Comparison of ENCODE assay signal across 2 cellular contexts in the genomic region with DNA sequence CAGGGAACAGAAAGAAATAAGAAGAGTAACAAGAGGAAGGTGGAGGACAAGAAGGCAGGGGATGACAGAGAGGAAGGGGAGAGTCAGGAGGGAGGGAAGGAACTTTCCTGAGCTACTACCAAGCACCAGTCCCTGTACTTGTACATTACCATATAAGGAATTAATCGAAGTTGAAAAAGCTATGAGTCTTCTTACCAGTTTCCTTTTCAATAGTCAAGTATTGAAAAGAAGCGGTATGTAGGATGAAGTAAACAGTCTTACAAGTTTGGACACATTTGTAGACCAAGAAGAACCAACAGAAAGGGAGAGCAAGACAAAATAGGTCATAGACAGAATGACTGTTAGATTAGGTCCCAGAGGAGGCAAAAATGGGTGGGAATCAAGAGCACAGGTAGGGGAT.
TF ChIP-seq lines count a peak whose summit lies in the region.

No MANE protein-coding gene starts in this region.

TF ChIP-seq in GM23338, 12 proteins besides CTCF, POLR2A, EP300 and RAD21 (continues in another document):
- no peak for TF ChIP-seq CREB1 (CRISPR knock-in tag; IDR thresholded peaks at IDR 0.05; ENCODE audit: low read depth)
- no peak for TF ChIP-seq EZH2 (IDR thresholded peaks at IDR 0.05; ENCODE audit: low read depth, unreplicated experiment)
- no peak for TF ChIP-seq ZNF114 (CRISPR knock-in tag; IDR thresholded peaks at IDR 0.05)
- TF ChIP-seq JUNB (IDR thresholded peaks at IDR 0.05; ENCODE audit: unreplicated experiment) = no peak
- TF ChIP-seq, protein P1, sequence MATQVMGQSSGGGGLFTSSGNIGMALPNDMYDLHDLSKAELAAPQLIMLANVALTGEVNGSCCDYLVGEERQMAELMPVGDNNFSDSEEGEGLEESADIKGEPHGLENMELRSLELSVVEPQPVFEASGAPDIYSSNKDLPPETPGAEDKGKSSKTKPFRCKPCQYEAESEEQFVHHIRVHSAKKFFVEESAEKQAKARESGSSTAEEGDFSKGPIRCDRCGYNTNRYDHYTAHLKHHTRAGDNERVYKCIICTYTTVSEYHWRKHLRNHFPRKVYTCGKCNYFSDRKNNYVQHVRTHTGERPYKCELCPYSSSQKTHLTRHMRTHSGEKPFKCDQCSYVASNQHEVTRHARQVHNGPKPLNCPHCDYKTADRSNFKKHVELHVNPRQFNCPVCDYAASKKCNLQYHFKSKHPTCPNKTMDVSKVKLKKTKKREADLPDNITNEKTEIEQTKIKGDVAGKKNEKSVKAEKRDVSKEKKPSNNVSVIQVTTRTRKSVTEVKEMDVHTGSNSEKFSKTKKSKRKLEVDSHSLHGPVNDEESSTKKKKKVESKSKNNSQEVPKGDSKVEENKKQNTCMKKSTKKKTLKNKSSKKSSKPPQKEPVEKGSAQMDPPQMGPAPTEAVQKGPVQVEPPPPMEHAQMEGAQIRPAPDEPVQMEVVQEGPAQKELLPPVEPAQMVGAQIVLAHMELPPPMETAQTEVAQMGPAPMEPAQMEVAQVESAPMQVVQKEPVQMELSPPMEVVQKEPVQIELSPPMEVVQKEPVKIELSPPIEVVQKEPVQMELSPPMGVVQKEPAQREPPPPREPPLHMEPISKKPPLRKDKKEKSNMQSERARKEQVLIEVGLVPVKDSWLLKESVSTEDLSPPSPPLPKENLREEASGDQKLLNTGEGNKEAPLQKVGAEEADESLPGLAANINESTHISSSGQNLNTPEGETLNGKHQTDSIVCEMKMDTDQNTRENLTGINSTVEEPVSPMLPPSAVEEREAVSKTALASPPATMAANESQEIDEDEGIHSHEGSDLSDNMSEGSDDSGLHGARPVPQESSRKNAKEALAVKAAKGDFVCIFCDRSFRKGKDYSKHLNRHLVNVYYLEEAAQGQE (IDR thresholded peaks at IDR 0.05; ENCODE audit: unreplicated experiment) = no peak
- TF ChIP-seq, protein P2, sequence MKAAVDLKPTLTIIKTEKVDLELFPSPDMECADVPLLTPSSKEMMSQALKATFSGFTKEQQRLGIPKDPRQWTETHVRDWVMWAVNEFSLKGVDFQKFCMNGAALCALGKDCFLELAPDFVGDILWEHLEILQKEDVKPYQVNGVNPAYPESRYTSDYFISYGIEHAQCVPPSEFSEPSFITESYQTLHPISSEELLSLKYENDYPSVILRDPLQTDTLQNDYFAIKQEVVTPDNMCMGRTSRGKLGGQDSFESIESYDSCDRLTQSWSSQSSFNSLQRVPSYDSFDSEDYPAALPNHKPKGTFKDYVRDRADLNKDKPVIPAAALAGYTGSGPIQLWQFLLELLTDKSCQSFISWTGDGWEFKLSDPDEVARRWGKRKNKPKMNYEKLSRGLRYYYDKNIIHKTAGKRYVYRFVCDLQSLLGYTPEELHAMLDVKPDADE (IDR thresholded peaks at IDR 0.05) = no peak
- no peak for TF ChIP-seq EZH2phosphoT487 (IDR thresholded peaks at IDR 0.05; ENCODE audit: unreplicated experiment)
- no peak for TF ChIP-seq POLR2AphosphoS5 (IDR thresholded peaks at IDR 0.05; ENCODE audit: low read depth)
- no peak for TF ChIP-seq ZNF331 (CRISPR knock-in tag; IDR thresholded peaks at IDR 0.05; ENCODE audit: low read depth)
- TF ChIP-seq NANOG (IDR thresholded peaks at IDR 0.05; ENCODE audit: borderline replicate concordance) = no peak

TF ChIP-seq in H1, 55 proteins besides CTCF, POLR2A, EP300 and RAD21:
- TF ChIP-seq TAF7 (optimal IDR thresholded peaks at IDR 0.05; ENCODE audit: borderline replicate concordance, low read depth, low read length) = no peak
- no peak for TF ChIP-seq PHF8 (conservative IDR thresholded peaks at IDR 0.05; ENCODE audit: low read depth, low read length)
- peak; percentile 37; the same call in 1 of the 2 replicates for TF ChIP-seq SRF (IDR thresholded peaks at IDR 0.05; ENCODE audit: low read depth, low read length)
